In the genomic region with DNA sequence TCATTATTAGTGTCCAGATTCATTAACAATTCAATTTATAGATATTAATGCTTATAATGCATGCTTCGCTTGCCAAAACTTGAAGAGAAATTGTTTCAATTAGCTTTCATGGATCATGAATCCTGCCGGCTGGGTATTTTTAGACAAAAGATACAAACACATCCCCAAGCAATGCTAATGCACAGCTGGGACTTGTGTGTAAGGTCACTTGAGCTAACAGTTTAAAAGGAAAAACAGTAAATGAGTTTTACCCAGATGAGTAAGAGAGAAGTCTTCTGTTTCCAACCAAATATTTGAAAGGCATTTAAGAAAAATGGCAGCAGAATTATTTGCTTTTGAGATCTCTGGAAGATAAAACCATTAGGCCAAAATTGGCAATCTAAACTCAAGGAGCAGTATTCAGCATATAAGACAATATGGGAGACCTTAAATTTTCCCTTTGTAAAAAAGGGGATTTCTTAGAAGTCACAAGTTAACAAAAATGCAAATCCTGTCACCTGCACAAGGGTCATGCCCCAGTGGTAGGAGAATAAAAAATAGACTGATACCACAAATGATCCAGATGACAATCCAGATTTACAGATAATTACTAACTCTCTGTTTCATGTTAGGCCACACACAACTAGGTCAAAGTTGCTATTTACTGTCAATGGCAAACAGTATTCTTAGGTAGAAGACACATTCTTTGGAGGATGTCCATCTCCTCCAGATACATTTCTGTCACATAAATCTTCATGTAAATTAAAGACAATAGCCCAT, we compare ENCODE assay signal across 13 cellular contexts.
DNase-seq lines count a peak whose midpoint lies in the region; ATAC-seq and TF ChIP-seq lines count a peak whose summit lies in the region.
"Had no signal": no experiment of that assay in that cellular context is flagged by ENCODE, and none has a peak within 500 bp of the region (broad histone marks: within the 10 kb centered on the region; RNA-seq: fewer than 3 reads in every experiment).

No MANE protein-coding gene starts in this region.

- no peak overlapping the region for H3K4me3 ChIP-seq in choroid plexus epithelial cell (ENCODE audit: low read depth, low read length)
- H3K4me3 ChIP-seq in smooth muscle cell = no peak overlapping the region

- no peak overlapping the region for H3K9ac ChIP-seq in smooth muscle cell (ENCODE audit: low read depth)

- H3K36me3 Mint-ChIP-seq in activated naive CD8-positive, alpha-beta T cell treated with anti-CD3 and anti-CD28 coated beads for 36 hours = no peaks in the 10 kb centered on the region

- H3K4me3 Mint-ChIP-seq in activated naive CD8-positive, alpha-beta T cell treated with anti-CD3 and anti-CD28 coated beads for 36 hours = no peak overlapping the region
- H3K4me3 Mint-ChIP-seq: H9 had no signal

- H4K20me1 ChIP-seq in smooth muscle cell (ENCODE audit: low read depth) = no peaks in the 10 kb centered on the region

- no peaks in the 10 kb centered on the region for H3K9me3 ChIP-seq in smooth muscle cell (replicated peaks; ENCODE audit: low read depth)

- no peaks in the 10 kb centered on the region for H3K27me3 ChIP-seq in smooth muscle cell (ENCODE audit: low read depth)

- H3K27ac ChIP-seq in smooth muscle cell (ENCODE audit: low read depth) = no peak overlapping the region

- H3K36me3 ChIP-seq in smooth muscle cell (ENCODE audit: low read depth) = no peaks in the 10 kb centered on the region

- no peak overlapping the region for H2AFZ ChIP-seq in smooth muscle cell (ENCODE audit: low read depth)

- DNase-seq in choroid plexus epithelial cell (ENCODE audit: low read depth) (peak; percentile 5), smooth muscle cell (lab: John Stamatoyannopoulos, UW; ENCODE audit: unreplicated experiment) (no peak), NCI-H345 treated with DMSO at 0.1 percent for 48 hours (lab: John Stamatoyannopoulos, UW; ENCODE audit: unreplicated experiment) (no peak), LoVo (ENCODE audit: low spot score) (no peak)
- no peak for DNase-seq in activated naive CD8-positive, alpha-beta T cell treated with anti-CD3 and anti-CD28 coated beads for 36 hours
- DNase-seq: Calu3; glutamatergic neuron; H9; NCI-H187 treated with DMSO at 0.1 percent for 48 hours; stimulated activated CD4-positive, alpha-beta T cell treated with anti-CD3 and anti-CD28 coated beads, Interleukin-4, amount 100 ng/mL, for 24 hours had no signal

- no peaks in the 10 kb centered on the region for H3K79me2 ChIP-seq in smooth muscle cell (ENCODE audit: low read depth)

- no peaks in the 10 kb centered on the region for H3K27me3 Mint-ChIP-seq in activated naive CD8-positive, alpha-beta T cell treated with anti-CD3 and anti-CD28 coated beads for 36 hours

- H3K27ac Mint-ChIP-seq in activated naive CD8-positive, alpha-beta T cell treated with anti-CD3 and anti-CD28 coated beads for 36 hours = no peak overlapping the region
- H3K27ac Mint-ChIP-seq: H9 had no signal

- H3K4me1 Mint-ChIP-seq in activated naive CD8-positive, alpha-beta T cell treated with anti-CD3 and anti-CD28 coated beads for 36 hours = no peaks in the 10 kb centered on the region

- H3K4me2 ChIP-seq in smooth muscle cell = no peak overlapping the region

- H3K9me3 Mint-ChIP-seq in activated naive CD8-positive, alpha-beta T cell treated with anti-CD3 and anti-CD28 coated beads for 36 hours = no peaks in the 10 kb centered on the region

- 89% methylated on average over 2 of the region's 2 CpGs for WGBS in smooth muscle cell (ENCODE audit: low lambda C conversion rate)

- ATAC-seq in GM18508 (IDR thresholded peaks at IDR 0.05; ENCODE audit: insufficient read depth, unreplicated experiment) (peak; percentile 83), GM21423 (IDR thresholded peaks at IDR 0.05; ENCODE audit: unreplicated experiment) (peak; percentile 93), HG03103 (IDR thresholded peaks at IDR 0.05; ENCODE audit: low read depth, unreplicated experiment) (peak; percentile 83)

- no peaks in the 10 kb centered on the region for H3F3A ChIP-seq in smooth muscle cell (ENCODE audit: low read depth)

- TF ChIP-seq CTCF in choroid plexus epithelial cell (conservative IDR thresholded peaks at IDR 0.05; ENCODE audit: low read depth, low read length) = no peak
- TF ChIP-seq CTCF in smooth muscle cell (IDR thresholded peaks at IDR 0.05; ENCODE audit: borderline replicate concordance, insufficient read depth, poor library complexity, severe bottlenecking) = no peak

- no peaks in the 10 kb centered on the region for H3K4me1 ChIP-seq in smooth muscle cell (ENCODE audit: low read depth)
